Comparison of ENCODE assay signal across 10 cellular contexts in the genomic region with DNA sequence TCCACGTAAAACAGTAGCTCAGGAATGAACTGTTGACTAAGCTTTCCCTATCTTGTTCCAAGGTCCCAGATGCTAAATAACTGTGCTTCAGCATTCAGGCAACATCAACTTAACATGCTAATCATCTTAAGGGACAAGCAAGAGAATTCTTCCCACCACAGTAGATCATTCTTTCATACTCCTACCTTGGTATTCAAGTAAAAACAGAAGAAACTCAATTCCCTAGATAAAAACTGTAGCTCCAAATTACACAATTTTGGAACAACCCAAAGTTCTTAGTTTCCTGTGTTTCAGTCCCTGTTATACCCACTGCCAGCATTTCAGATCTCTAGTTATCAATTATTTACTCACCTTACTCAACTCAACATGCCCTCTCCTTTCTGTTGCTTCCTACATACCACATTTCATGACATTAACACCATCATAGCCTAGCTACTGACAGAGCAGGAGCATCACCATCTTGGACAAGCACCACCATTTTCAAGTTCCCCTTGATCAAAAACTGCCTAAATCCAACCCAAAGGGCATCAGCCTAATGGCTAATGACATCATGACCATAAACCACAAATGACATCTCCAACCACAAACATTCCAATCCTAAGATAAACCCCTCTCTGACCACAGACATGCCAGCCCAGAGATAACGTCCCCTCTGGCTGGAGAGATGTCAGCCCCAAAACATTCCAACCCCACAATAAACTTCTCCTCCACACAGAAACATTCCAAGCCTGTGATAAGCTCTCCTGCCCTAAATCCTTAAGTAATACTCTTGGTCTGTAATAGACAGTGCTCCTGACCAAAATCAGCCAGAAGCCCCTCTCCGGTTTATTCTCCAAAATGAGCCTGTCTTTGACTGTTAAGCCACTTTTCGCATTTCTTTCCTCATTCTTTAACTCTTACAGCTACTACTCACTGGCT.
DNase-seq lines count a peak whose midpoint lies in the region; ATAC-seq and TF ChIP-seq lines count a peak whose summit lies in the region.
"Had no signal": no experiment of that assay in that cellular context is flagged by ENCODE, and none has a peak within 500 bp of the region (broad histone marks: within the 10 kb centered on the region; RNA-seq: fewer than 3 reads in every experiment).

No MANE protein-coding gene starts in this region.

- CTCF ChIA-PET in Caco-2 (lab: Charles Lee) (interaction anchor here (0.6 to 1.3 kb wide), 2 partner anchors 100 to 155 kb away, joined by 3 to 4 read pairs; no protein-coding TSS in a partner anchor), mammary epithelial cell (lab: Charles Lee; ENCODE audit: low non-redundant PET) (no interaction called here)

- H3K27me3 Mint-ChIP-seq in Caco-2 (ENCODE audit: insufficient read depth, unreplicated experiment) (no peaks in the 10 kb centered on the region), mesothelial cell of epicardium (ENCODE audit: low read depth) (no peaks in the 10 kb centered on the region)
- H3K27me3 Mint-ChIP-seq: activated CD4-positive, alpha-beta memory T cell treated with anti-CD3 and anti-CD28 coated beads for 36 hours had no signal

- no peak overlapping the region for H2AFZ ChIP-seq in mammary epithelial cell (ENCODE audit: low read depth, low read length)

- H3K27ac Mint-ChIP-seq in Caco-2 (ENCODE audit: unreplicated experiment): peak overlapping the region; percentile 96
- peak overlapping the region; percentile 88 for H3K27ac Mint-ChIP-seq in mesothelial cell of epicardium
- H3K27ac Mint-ChIP-seq: activated CD4-positive, alpha-beta memory T cell treated with anti-CD3 and anti-CD28 coated beads for 36 hours had no signal

- H3K79me2 ChIP-seq in mammary epithelial cell (ENCODE audit: insufficient read depth, low read length): peaks cover 13% of the 10 kb centered on the region

- H3K4me1 Mint-ChIP-seq in Caco-2 (ENCODE audit: low read depth, unreplicated experiment) (peaks cover 40% of the 10 kb centered on the region), mesothelial cell of epicardium (peaks cover 60% of the 10 kb centered on the region)

- no peak for TF ChIP-seq POLR2A in lower leg skin (IDR thresholded peaks at IDR 0.05)

- H3K36me3 ChIP-seq in Caco-2 (ENCODE audit: control insufficient read depth, insufficient read depth, low read length) (no peaks in the 10 kb centered on the region), mammary epithelial cell (ENCODE audit: insufficient read depth, low read length) (no peaks in the 10 kb centered on the region)

- no peaks in the 10 kb centered on the region for H4K20me1 ChIP-seq in mammary epithelial cell (ENCODE audit: insufficient read depth, low read length)

- BruUV-seq in Caco-2 (replicated peaks; lab: Mats Ljungman, UMichigan): TSS peak; percentile 60
- BruUV-seq in mammary epithelial cell (replicated peaks; lab: Mats Ljungman, UMichigan): no TSS peak

- no peaks in the 10 kb centered on the region for H3K9me3 Mint-ChIP-seq in Caco-2 (ENCODE audit: unreplicated experiment)
- H3K9me3 Mint-ChIP-seq in mesothelial cell of epicardium: no peaks in the 10 kb centered on the region
- H3K9me3 Mint-ChIP-seq: activated CD4-positive, alpha-beta memory T cell treated with anti-CD3 and anti-CD28 coated beads for 36 hours had no signal

- dilution Hi-C loops in mammary epithelial cell (cut with HindIII; ENCODE audit: low sequenced_read_pairs): no loop called here

- H3K4me1 ChIP-seq in Caco-2: peaks cover 61% of the 10 kb centered on the region
- H3K4me1 ChIP-seq in mammary epithelial cell (ENCODE audit: insufficient read depth, low read length): peaks cover 15% of the 10 kb centered on the region

- in situ Hi-C loops in mammary epithelial cell (cut with MboI; ENCODE audit: low sequenced_read_pairs in 2 of 2): no loop called here

- H3K27ac ChIP-seq in mammary epithelial cell (ENCODE audit: insufficient read depth, low read depth, low read length): no peak overlapping the region

- peak; percentile 80 to 88 for DNase-seq in Caco-2
- peak; percentile 97 for DNase-seq in M059J (ENCODE audit: low read depth)
- peak; percentile 53 for DNase-seq in mammary epithelial cell
- no peak for DNase-seq in mesothelial cell of epicardium (ENCODE audit: low spot score in 2 of 2, unreplicated experiment in 2 of 2)
- DNase-seq in stimulated activated CD4-positive, alpha-beta T cell treated with anti-CD3 and anti-CD28 coated beads, Interleukin-2, amount 100 ng/mL, for 24 hours: no peak
- DNase-seq in lower leg skin (ENCODE audit: low spot score in 2 of 2): no peak
- DNase-seq: activated CD4-positive, alpha-beta memory T cell treated with anti-CD3 and anti-CD28 coated beads for 36 hours; NCI-H345 had no signal

- H3K36me3 Mint-ChIP-seq in Caco-2 (ENCODE audit: insufficient read depth, unreplicated experiment) (peaks cover 9% of the 10 kb centered on the region), mesothelial cell of epicardium (peaks cover 2% of the 10 kb centered on the region)
- H3K36me3 Mint-ChIP-seq: activated CD4-positive, alpha-beta memory T cell treated with anti-CD3 and anti-CD28 coated beads for 36 hours had no signal

- intact Hi-C loops in Caco-2 (cut with micrococcal nuclease; ENCODE audit: unreplicated experiment): loop anchor here (5.0 kb wide), 3 partner anchors 46 to 76 kb away; no protein-coding TSS in a partner anchor
- intact Hi-C loops in mammary epithelial cell (cut with micrococcal nuclease): loop anchor here (5.0 kb wide), 1 partner anchor 36 kb away; no protein-coding TSS in a partner anchor
- intact Hi-C loops in lower leg skin (cut with DNase I; ENCODE audit: low total_unique reads): no loop called here

- H3K9ac ChIP-seq in mammary epithelial cell (ENCODE audit: insufficient read depth, low read length): no peak overlapping the region

- H3K9me3 ChIP-seq in Caco-2 (no peaks in the 10 kb centered on the region), mammary epithelial cell (replicated peaks; ENCODE audit: insufficient read depth, low read length) (no peaks in the 10 kb centered on the region)

- POLR2A ChIA-PET in Caco-2 (lab: Charles Lee): interaction anchor here (0.5 to 0.6 kb wide), 3 partner anchors 106 to 1841 kb away, joined by 3 read pairs; no protein-coding TSS in a partner anchor

- H3K27me3 ChIP-seq in Caco-2 (replicated peaks; ENCODE audit: control insufficient read depth, insufficient read depth, low read length) (no peaks in the 10 kb centered on the region), mammary epithelial cell (ENCODE audit: insufficient read depth, low read length) (no peaks in the 10 kb centered on the region)

- TF ChIP-seq CTCF in Caco-2 (IDR thresholded peaks at IDR 0.05; ENCODE audit: insufficient read depth in 1 of 2, low read depth in 1 of 2, low read length in 1 of 2, severe bottlenecking in 1 of 2, unreplicated experiment in 1 of 2): no peak
- no peak for TF ChIP-seq CTCF in mammary epithelial cell (conservative IDR thresholded peaks at IDR 0.05 in 1 of 2, IDR thresholded peaks at IDR 0.05 in 1 of 2; ENCODE audit: extremely low read depth in 1 of 2, insufficient read depth in 1 of 2, low read depth in 1 of 2, low read length in 2 of 2)
- no peak for TF ChIP-seq CTCF in mesothelial cell of epicardium (IDR thresholded peaks at IDR 0.05; ENCODE audit: unreplicated experiment)
- TF ChIP-seq CTCF in lower leg skin (IDR thresholded peaks at IDR 0.05): no peak

- ATAC-seq in HG02588 (IDR thresholded peaks at IDR 0.05; ENCODE audit: unreplicated experiment) (no peak), HG03139 (IDR thresholded peaks at IDR 0.05; ENCODE audit: unreplicated experiment) (no peak)

- 37% methylated on average over 4 of the region's 4 CpGs for WGBS in mammary epithelial cell (ENCODE audit: low coverage, missing lambda C conversion rate)
- 65 to 77% methylated on average over 4 of the region's 4 CpGs for WGBS in lower leg skin, 2 donors

- H3K4me2 ChIP-seq in mammary epithelial cell (ENCODE audit: insufficient read depth, low read depth, low read length): no peak overlapping the region

- peak overlapping the region; percentile 43 for H3K4me3 Mint-ChIP-seq in Caco-2 (ENCODE audit: unreplicated experiment)
- no peak overlapping the region for H3K4me3 Mint-ChIP-seq in mesothelial cell of epicardium
- H3K4me3 Mint-ChIP-seq: activated CD4-positive, alpha-beta memory T cell treated with anti-CD3 and anti-CD28 coated beads for 36 hours had no signal

- H3K4me3 ChIP-seq in Caco-2 (ENCODE audit: low read depth, low read length) (no peak overlapping the region), mammary epithelial cell (replicated peaks in 1 of 3; ENCODE audit: insufficient read depth in 1 of 3, low read depth in 2 of 3, low read length in 3 of 3) (no peak overlapping the region), lower leg skin (ENCODE audit: low read depth, poor library complexity, severe bottlenecking) (no peak overlapping the region)

Comparison
In these comparisons a context has a peak if more than half of its experiments do, and no peak if none do; other contexts are left out.
1. DNase-seq: peak in Caco-2 (2 of 2), M059J (single experiment) and mammary epithelial cell (single experiment); none in mesothelial cell of epicardium (0 of 2), stimulated activated CD4-positive, alpha-beta T cell treated with anti-CD3 and anti-CD28 coated beads, Interleukin-2, amount 100 ng/mL, for 24 hours (0 of 2) and lower leg skin (0 of 2).